ENCODE assay signal across 20 cellular contexts in genomic region chr1:234967121-234967520, GRCh38.
DNase-seq lines count a peak whose midpoint lies in the region; ATAC-seq and TF ChIP-seq lines count a peak whose summit lies in the region.
"Had no signal": no experiment of that assay in that cellular context is flagged by ENCODE, and none has a peak within 500 bp of the region (broad histone marks: within the 10 kb centered on the region; RNA-seq: fewer than 3 reads in every experiment).

No MANE protein-coding gene starts in this region.

- no peak for DNase-seq in natural killer cell treated with Interleukin-12 subunit alpha and Interleukin-12 subunit beta and Interleukin-15 and Interleukin-18, amount 100 ng/mL, for 72 hours (ENCODE audit: low spot score)
- no peak for DNase-seq in natural killer cell
- DNase-seq in Peyer's patch: peak in 2 of 3 donors; percentile 13 to 44
- peak; percentile 39 for DNase-seq in mesenteric fat pad (ENCODE audit: low spot score)
- DNase-seq in stomach: no peak
- DNase-seq in upper lobe of left lung: no peak
- no peak for DNase-seq in G401 (ENCODE audit: low spot score)
- DNase-seq: ACHN; CD8-positive, alpha-beta T cell; DND-41; GF-D8; HFFc6; KBM-7; NCI-H1105; NCI-H187 treated with DMSO at 0.1 percent for 48 hours; NCI-H2171 treated with DMSO at 0.1 percent for 48 hours; NCI-H510A; NCI-H82; SHP77 had no signal

- TF ChIP-seq POLR2A in Peyer's patch (IDR thresholded peaks at IDR 0.05): no peak
- no peak for TF ChIP-seq POLR2A in stomach (IDR thresholded peaks at IDR 0.05)
- no peak for TF ChIP-seq POLR2A in upper lobe of left lung (IDR thresholded peaks at IDR 0.05)

- H3K36me3 ChIP-seq in Peyer's patch (no peaks in the 10 kb centered on the region), stomach (no peaks in the 10 kb centered on the region), upper lobe of left lung (no peaks in the 10 kb centered on the region)

- intact Hi-C loops in natural killer cell (cut with micrococcal nuclease): no loop called here
- intact Hi-C loops in stomach (cut with DNase I; ENCODE audit: low total_unique reads): loop anchor here (10.0 kb wide), 1 partner anchor 472 kb away; no protein-coding TSS in a partner anchor

- no peaks in the 10 kb centered on the region for H3K27me3 Mint-ChIP-seq in natural killer cell treated with Interleukin-12 subunit alpha and Interleukin-12 subunit beta and Interleukin-15 and Interleukin-18, amount 100 ng/mL, for 72 hours
- peaks cover 7 to 10% of the 10 kb centered on the region in 2 donors for H3K27me3 Mint-ChIP-seq in natural killer cell (ENCODE audit: low read depth in 2 of 2)

- H3K36me3 Mint-ChIP-seq in natural killer cell treated with Interleukin-12 subunit alpha and Interleukin-12 subunit beta and Interleukin-15 and Interleukin-18, amount 100 ng/mL, for 72 hours: no peaks in the 10 kb centered on the region
- no peaks in the 10 kb centered on the region for H3K36me3 Mint-ChIP-seq in natural killer cell
- H3K36me3 Mint-ChIP-seq: CD8-positive, alpha-beta T cell had no signal

- no peak overlapping the region for H3K4me3 ChIP-seq in Peyer's patch
- no peak overlapping the region for H3K4me3 ChIP-seq in stomach
- no peak overlapping the region for H3K4me3 ChIP-seq in upper lobe of left lung

- H3K27me3 ChIP-seq in Peyer's patch (no peaks in the 10 kb centered on the region), stomach (no peaks in the 10 kb centered on the region), upper lobe of left lung (no peaks in the 10 kb centered on the region)

- H3K9me3 ChIP-seq in Peyer's patch (no peaks in the 10 kb centered on the region), stomach (no peaks in the 10 kb centered on the region), upper lobe of left lung (no peaks in the 10 kb centered on the region)

- TF ChIP-seq EP300 in stomach (IDR thresholded peaks at IDR 0.05) (no peak), upper lobe of left lung (IDR thresholded peaks at IDR 0.05) (no peak)

- H3K9me3 Mint-ChIP-seq in natural killer cell treated with Interleukin-12 subunit alpha and Interleukin-12 subunit beta and Interleukin-15 and Interleukin-18, amount 100 ng/mL, for 72 hours: peaks cover 3% of the 10 kb centered on the region
- peaks cover 0 to 3% of the 10 kb centered on the region in 2 donors for H3K9me3 Mint-ChIP-seq in natural killer cell
- H3K9me3 Mint-ChIP-seq: CD8-positive, alpha-beta T cell; HFFc6 had no signal

- ATAC-seq in natural killer cell treated with Interleukin-12 subunit alpha and Interleukin-12 subunit beta and Interleukin-15 and Interleukin-18, amount 100 ng/mL, for 72 hours: no peak
- ATAC-seq in natural killer cell (no peak), GM19035 (IDR thresholded peaks at IDR 0.05; ENCODE audit: unreplicated experiment) (no peak), upper lobe of left lung (ENCODE audit: low FRiP score in 2 of 2) (no peak)
- ATAC-seq: CD8-positive, alpha-beta T cell had no signal

- in situ Hi-C loops in G401 (cut with HindIII; ENCODE audit: low sequenced_read_pairs): loop anchor here (25.0 kb wide), 1 partner anchor 120 kb away; no protein-coding TSS in a partner anchor

- WGBS in stomach, 5 donors: 85 to 93% (median 90%) methylated on average over 13 of the region's 13 CpGs
- 95% methylated on average over 13 of the region's 13 CpGs for WGBS in upper lobe of left lung, 2 donors

- H3K27ac ChIP-seq in Peyer's patch (peak overlapping the region in 1 of 4 donors; percentile 13), stomach (peak overlapping the region in 3 of 5 donors; percentile 91 to 93 (median 92)), upper lobe of left lung (peak overlapping the region in 1 of 4 donors; percentile 86)

- peaks cover 61 to 72% of the 10 kb centered on the region in 2 donors for H3K4me1 Mint-ChIP-seq in natural killer cell treated with Interleukin-12 subunit alpha and Interleukin-12 subunit beta and Interleukin-15 and Interleukin-18, amount 100 ng/mL, for 72 hours (ENCODE audit: low read depth in 2 of 2)
- peaks cover 48 to 52% of the 10 kb centered on the region in 2 donors for H3K4me1 Mint-ChIP-seq in natural killer cell

- peak overlapping the region; percentile 96 to 98 for H3K27ac Mint-ChIP-seq in natural killer cell treated with Interleukin-12 subunit alpha and Interleukin-12 subunit beta and Interleukin-15 and Interleukin-18, amount 100 ng/mL, for 72 hours
- H3K27ac Mint-ChIP-seq in natural killer cell: no peak overlapping the region
- H3K27ac Mint-ChIP-seq: CD8-positive, alpha-beta T cell; HFFc6 had no signal

- H3K4me1 ChIP-seq in Peyer's patch (peaks cover 12 to 65% (median 30%) of the 10 kb centered on the region in 4 donors), stomach (peaks cover 55 to 75% (median 71%) of the 10 kb centered on the region in 4 donors), upper lobe of left lung (peaks cover 63 to 70% (median 64%) of the 10 kb centered on the region in 4 donors)

- no peak for TF ChIP-seq CTCF in natural killer cell (IDR thresholded peaks at IDR 0.05)
- TF ChIP-seq CTCF in Peyer's patch (IDR thresholded peaks at IDR 0.05): no peak
- TF ChIP-seq CTCF in stomach (IDR thresholded peaks at IDR 0.05): no peak
- TF ChIP-seq CTCF in upper lobe of left lung (IDR thresholded peaks at IDR 0.05): no peak

- H3K4me3 Mint-ChIP-seq in natural killer cell treated with Interleukin-12 subunit alpha and Interleukin-12 subunit beta and Interleukin-15 and Interleukin-18, amount 100 ng/mL, for 72 hours: no peak overlapping the region
- H3K4me3 Mint-ChIP-seq in natural killer cell: no peak overlapping the region
- H3K4me3 Mint-ChIP-seq: CD8-positive, alpha-beta T cell; HFFc6 had no signal

Comparison
In these comparisons a context has a peak if more than half of its experiments do, and no peak if none do; other contexts are left out.
1. H3K27ac Mint-ChIP-seq: peak in natural killer cell treated with Interleukin-12 subunit alpha and Interleukin-12 subunit beta and Interleukin-15 and Interleukin-18, amount 100 ng/mL, for 72 hours (2 of 2); none in natural killer cell (0 of 2).
2. DNase-seq: peak in Peyer's patch (2 of 3) and mesenteric fat pad (single experiment); none in natural killer cell treated with Interleukin-12 subunit alpha and Interleukin-12 subunit beta and Interleukin-15 and Interleukin-18, amount 100 ng/mL, for 72 hours (single experiment), natural killer cell (single experiment), stomach (single experiment), upper lobe of left lung (0 of 2) and G401 (single experiment).